In the genomic region with DNA sequence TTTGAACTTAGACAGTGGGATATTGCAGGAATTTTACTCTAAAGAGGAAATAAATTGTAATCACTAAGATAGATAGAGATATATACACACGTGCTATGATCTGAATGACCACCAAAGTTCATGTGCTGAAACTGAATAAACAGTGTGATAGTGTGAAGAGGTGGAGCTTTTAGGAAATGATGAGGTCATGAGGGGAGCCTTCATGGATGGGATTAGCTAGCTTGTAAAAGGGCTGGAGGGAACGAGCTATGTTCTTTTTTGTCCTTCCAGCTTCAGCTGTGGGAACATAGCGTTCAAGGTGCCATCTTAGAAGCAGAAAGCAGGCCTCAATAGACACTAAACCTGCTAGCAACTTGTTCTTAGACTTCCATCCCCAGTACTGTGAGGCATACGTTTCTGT, we compare ENCODE assay signal across 19 cellular contexts.
"Had no signal": no experiment of that assay in that cellular context is flagged by ENCODE, and none has a peak within 500 bp of the region (broad histone marks: within the 10 kb centered on the region; RNA-seq: fewer than 3 reads in every experiment).

No MANE protein-coding gene starts in this region.

- ATAC-seq: effector memory CD8-positive, alpha-beta T cell; gastrocnemius medialis; left lobe of liver; natural killer cell treated with Interleukin-12 subunit alpha and Interleukin-12 subunit beta and Interleukin-15 and Interleukin-18, amount 100 ng/mL, for 72 hours; sciatic nerve; stimulated activated effector memory CD8-positive, alpha-beta T cell treated with anti-CD3 and anti-CD28 coated beads, Interleukin-12 subunit alpha, Interleukin-12 subunit beta, amount 100 ng/mL, for 72 hours; stimulated activated naive CD8-positive, alpha-beta T cell treated with anti-CD3 and anti-CD28 coated beads, Interleukin-15, Interleukin-2, amounts not matched to agents 100 U/mL and 50 U/mL, for 24 hours had no signal

- H3K4me3 ChIP-seq: gastrocnemius medialis, lung, prostate gland, right atrium auricular region, testis, tibial artery had no signal

- H3K9me3 ChIP-seq: gastrocnemius medialis, prostate gland, right atrium auricular region, testis, tibial artery had no signal

- H3K27me3 ChIP-seq: gastrocnemius medialis, right atrium auricular region, testis, tibial artery had no signal

- H3K27ac ChIP-seq: gastrocnemius medialis, prostate gland, right atrium auricular region, testis, tibial artery had no signal

- H3K4me1 ChIP-seq: gastrocnemius medialis, prostate gland, right atrium auricular region, testis had no signal

- DNase-seq: cortex of kidney; effector memory CD8-positive, alpha-beta T cell; gastrocnemius medialis; head of caudate nucleus; kidney; naive B cell; stimulated activated CD4-positive, alpha-beta T cell treated with anti-CD3 and anti-CD28 coated beads, Interleukin-2, amount 100 ng/mL, for 24 hours; stimulated activated CD4-positive, alpha-beta T cell treated with anti-CD3 and anti-CD28 coated beads, Interleukin-4, amount 100 ng/mL, for 24 hours; stimulated activated naive CD8-positive, alpha-beta T cell treated with anti-CD3 and anti-CD28 coated beads, Interleukin-15, Interleukin-2, amounts not matched to agents 100 U/mL and 50 U/mL, for 24 hours; substantia nigra; testis; tibial artery had no signal

- H3K36me3 ChIP-seq: gastrocnemius medialis, prostate gland, right atrium auricular region, tibial artery had no signal
